Comparison of ENCODE assay signal across 17 cellular contexts in the genomic region with DNA sequence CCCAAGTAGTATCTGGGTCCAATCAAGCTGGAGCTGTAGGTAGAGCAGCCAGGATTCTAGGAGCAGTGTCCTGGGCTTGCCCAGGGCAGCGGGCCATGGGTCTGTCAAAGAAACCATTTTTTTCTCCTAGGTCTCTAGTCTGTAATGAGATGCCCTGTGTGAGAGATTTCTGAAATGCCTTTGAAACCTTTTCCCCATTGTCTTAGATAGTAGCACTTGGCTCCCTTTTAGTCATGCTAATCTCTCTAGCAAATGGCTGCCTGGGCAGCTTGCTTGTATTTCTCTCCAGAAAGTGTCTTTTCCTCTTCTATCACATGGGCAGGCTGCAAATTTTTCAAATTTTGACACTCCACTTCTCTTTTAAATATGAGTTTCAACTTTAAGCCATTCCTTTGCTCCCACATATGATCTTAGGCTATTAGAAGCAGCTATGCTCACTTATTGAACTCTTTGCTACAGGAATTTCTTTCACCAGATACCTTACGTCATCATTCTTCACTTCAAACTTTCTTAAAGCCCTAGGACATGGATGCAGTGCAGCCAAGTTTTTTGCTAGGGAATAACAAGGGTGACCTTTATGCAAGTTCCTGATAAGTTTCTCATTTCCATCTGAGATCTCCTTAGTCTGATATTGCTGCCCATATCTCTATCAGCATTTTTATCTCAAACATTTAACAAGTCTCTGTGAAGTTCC.
DNase-seq lines count a peak whose midpoint lies in the region; ATAC-seq and TF ChIP-seq lines count a peak whose summit lies in the region.
"Had no signal": no experiment of that assay in that cellular context is flagged by ENCODE, and none has a peak within 500 bp of the region (broad histone marks: within the 10 kb centered on the region; RNA-seq: fewer than 3 reads in every experiment).

No MANE protein-coding gene starts in this region.

- peak; percentile 48 for ATAC-seq in aorta (ENCODE audit: low FRiP score)
- ATAC-seq: HCT116 had no signal

- no peaks in the 10 kb centered on the region for H3K27me3 Mint-ChIP-seq in activated naive CD4-positive, alpha-beta T cell treated with anti-CD3 and anti-CD28 coated beads, Interleukin-2, amount 10 ng/mL, durations not matched to agents 7 days and 5 days
- H3K27me3 Mint-ChIP-seq: B cell; CD4-positive, alpha-beta T cell; IgD-negative memory B cell had no signal

- no peak for TF ChIP-seq RAD21 in SK-N-SH (IDR thresholded peaks at IDR 0.05; ENCODE audit: low read length)

- peaks cover 5% of the 10 kb centered on the region for H3K4me1 ChIP-seq in NT2/D1 (ENCODE audit: insufficient read depth, insufficient read length)
- no peaks in the 10 kb centered on the region for H3K4me1 ChIP-seq in aorta (ENCODE audit: control insufficient read depth in 1 of 2, insufficient read depth in 2 of 2, low read length in 2 of 2)
- H3K4me1 ChIP-seq in SK-N-SH (ENCODE audit: control insufficient read depth in 1 of 2, insufficient read depth in 2 of 2, low read depth in 1 of 2, low read length in 1 of 2) = no peaks in the 10 kb centered on the region

- H3K36me3 Mint-ChIP-seq in activated naive CD4-positive, alpha-beta T cell treated with anti-CD3 and anti-CD28 coated beads, Interleukin-2, amount 10 ng/mL, durations not matched to agents 7 days and 5 days = no peaks in the 10 kb centered on the region
- H3K36me3 Mint-ChIP-seq: IgD-negative memory B cell had no signal

- H3K4me2 ChIP-seq in SK-N-SH = no peak overlapping the region

- WGBS in aorta, 2 donors = 74 to 76% methylated on average over 2 of the region's 2 CpGs
- WGBS in SK-N-SH (ENCODE audit: low lambda C conversion rate) = 73% methylated on average over 2 of the region's 2 CpGs

- peaks cover 15% of the 10 kb centered on the region for H3K9me3 Mint-ChIP-seq in activated naive CD4-positive, alpha-beta T cell treated with anti-CD3 and anti-CD28 coated beads, Interleukin-2, amount 10 ng/mL, durations not matched to agents 7 days and 5 days

- H3F3A ChIP-seq in SK-N-SH (replicated peaks; ENCODE audit: insufficient read depth) = no peaks in the 10 kb centered on the region

- H3K4me1 Mint-ChIP-seq in activated naive CD4-positive, alpha-beta T cell treated with anti-CD3 and anti-CD28 coated beads, Interleukin-2, amount 10 ng/mL, durations not matched to agents 7 days and 5 days = no peaks in the 10 kb centered on the region
- H3K4me1 Mint-ChIP-seq: B cell, IgD-negative memory B cell had no signal

- H2AFZ ChIP-seq in SK-N-SH (ENCODE audit: low read depth) = no peak overlapping the region

- intact Hi-C loops in aorta (cut with DNase I) = no loop called here

- no peak for TF ChIP-seq EP300 in SK-N-SH (IDR thresholded peaks at IDR 0.05; ENCODE audit: borderline replicate concordance in 1 of 2, low read depth in 1 of 2, low read length in 1 of 2)

- TF ChIP-seq CTCF in SK-N-SH (IDR thresholded peaks at IDR 0.05) = no peak

- H3K9ac ChIP-seq in NT2/D1 (ENCODE audit: insufficient read length, low read depth) = no peak overlapping the region
- H3K9ac ChIP-seq in SK-N-SH = no peak overlapping the region

- no peak overlapping the region for H3K27ac Mint-ChIP-seq in activated naive CD4-positive, alpha-beta T cell treated with anti-CD3 and anti-CD28 coated beads, Interleukin-2, amount 10 ng/mL, durations not matched to agents 7 days and 5 days
- H3K27ac Mint-ChIP-seq: B cell; CD4-positive, alpha-beta T cell had no signal

- no peak overlapping the region for H3K4me3 Mint-ChIP-seq in activated naive CD4-positive, alpha-beta T cell treated with anti-CD3 and anti-CD28 coated beads, Interleukin-2, amount 10 ng/mL, durations not matched to agents 7 days and 5 days
- H3K4me3 Mint-ChIP-seq: B cell; CD4-positive, alpha-beta T cell; IgD-negative memory B cell had no signal

- peak; percentile 11 for DNase-seq in H7
- DNase-seq in NT2/D1 (ENCODE audit: low read depth, low spot score) = peak; percentile 68
- peak; percentile 30 for DNase-seq in iPS DF 19.7 (ENCODE audit: low read depth, low spot score)
- DNase-seq in aorta = no peak
- DNase-seq in SK-N-SH = no peak
- DNase-seq in activated naive CD4-positive, alpha-beta T cell treated with anti-CD3 and anti-CD28 coated beads, Interleukin-2, amount 10 ng/mL, durations not matched to agents 7 days and 5 days = no peak
- no peak for DNase-seq in iPS-NIHi7 (ENCODE audit: extremely low spot score)
- DNase-seq: C1 segment of cervical spinal cord; Calu3; CD4-positive, alpha-beta T cell; DMS 273 treated with DMSO at 0.1 percent for 48 hours; DMS79; GOT3 had no signal

- H3K9me3 ChIP-seq in NT2/D1 (ENCODE audit: insufficient read depth, low read length) (no peaks in the 10 kb centered on the region), aorta (ENCODE audit: control insufficient read depth, low read length) (peaks cover 5% of the 10 kb centered on the region), SK-N-SH (no peaks in the 10 kb centered on the region)

- H3K27me3 ChIP-seq in H7 (ENCODE audit: control insufficient read depth, insufficient read depth, low read length) (no peaks in the 10 kb centered on the region), NT2/D1 (ENCODE audit: insufficient read depth, insufficient read length) (no peaks in the 10 kb centered on the region), aorta (ENCODE audit: control insufficient read depth in 1 of 2, insufficient read depth in 2 of 2, low read length in 1 of 2) (no peaks in the 10 kb centered on the region), SK-N-SH (ENCODE audit: insufficient read depth) (no peaks in the 10 kb centered on the region)

- no peaks in the 10 kb centered on the region for H3K9me2 ChIP-seq in SK-N-SH

- H4K20me1 ChIP-seq in SK-N-SH (ENCODE audit: insufficient read depth) = no peaks in the 10 kb centered on the region

- H3K36me3 ChIP-seq in H7 (replicated peaks; ENCODE audit: control insufficient read depth, insufficient read depth, low read length) = no peaks in the 10 kb centered on the region
- H3K36me3 ChIP-seq in NT2/D1 (ENCODE audit: insufficient read depth, insufficient read length, low read length) = no peaks in the 10 kb centered on the region
- no peaks in the 10 kb centered on the region for H3K36me3 ChIP-seq in aorta (ENCODE audit: control insufficient read depth in 1 of 2, insufficient read depth in 2 of 2, low read length in 1 of 2)
- peaks cover 0 to 6% of the 10 kb centered on the region in 2 experiments for H3K36me3 ChIP-seq in SK-N-SH (replicated peaks in 1 of 2; ENCODE audit: control insufficient read depth in 1 of 2, insufficient read depth in 2 of 2, low read length in 1 of 2)

- H3K4me3 ChIP-seq in H7 (ENCODE audit: insufficient read depth, low read depth, low read length) (no peak overlapping the region), NT2/D1 (ENCODE audit: insufficient read length, low read depth) (no peak overlapping the region), aorta (ENCODE audit: low read length in 2 of 2) (no peak overlapping the region), SK-N-SH (ENCODE audit: low read depth in 2 of 2, low read length in 1 of 2) (no peak overlapping the region)

- POLR2A ChIA-PET in SK-N-SH (lab: Yijun Ruan, JAX) = no interaction called here

- CTCF ChIA-PET in SK-N-SH (lab: Yijun Ruan, JAX) = interaction anchor here (1.4 kb wide), 1 partner anchor 973 kb away, joined by 3 read pairs; a partner anchor contains a TSS
- CTCF ChIA-PET in activated naive CD4-positive, alpha-beta T cell treated with anti-CD3 and anti-CD28 coated beads, Interleukin-2, amount 10 ng/mL, durations not matched to agents 7 days and 5 days (lab: Charles Lee) = no interaction called here

- H3K79me2 ChIP-seq in SK-N-SH (ENCODE audit: insufficient read depth) = no peaks in the 10 kb centered on the region

- H3K27ac ChIP-seq in aorta (ENCODE audit: low read depth in 1 of 2, low read length in 2 of 2) = no peak overlapping the region
- H3K27ac ChIP-seq in SK-N-SH (ENCODE audit: low read depth in 2 of 2, low read length in 1 of 2) = no peak overlapping the region
- H3K27ac ChIP-seq: HL-60 had no signal

TF ChIP-seq in SK-N-SH, 30 proteins besides CTCF, POLR2A, EP300 and RAD21:
- TF ChIP-seq, protein P1, sequence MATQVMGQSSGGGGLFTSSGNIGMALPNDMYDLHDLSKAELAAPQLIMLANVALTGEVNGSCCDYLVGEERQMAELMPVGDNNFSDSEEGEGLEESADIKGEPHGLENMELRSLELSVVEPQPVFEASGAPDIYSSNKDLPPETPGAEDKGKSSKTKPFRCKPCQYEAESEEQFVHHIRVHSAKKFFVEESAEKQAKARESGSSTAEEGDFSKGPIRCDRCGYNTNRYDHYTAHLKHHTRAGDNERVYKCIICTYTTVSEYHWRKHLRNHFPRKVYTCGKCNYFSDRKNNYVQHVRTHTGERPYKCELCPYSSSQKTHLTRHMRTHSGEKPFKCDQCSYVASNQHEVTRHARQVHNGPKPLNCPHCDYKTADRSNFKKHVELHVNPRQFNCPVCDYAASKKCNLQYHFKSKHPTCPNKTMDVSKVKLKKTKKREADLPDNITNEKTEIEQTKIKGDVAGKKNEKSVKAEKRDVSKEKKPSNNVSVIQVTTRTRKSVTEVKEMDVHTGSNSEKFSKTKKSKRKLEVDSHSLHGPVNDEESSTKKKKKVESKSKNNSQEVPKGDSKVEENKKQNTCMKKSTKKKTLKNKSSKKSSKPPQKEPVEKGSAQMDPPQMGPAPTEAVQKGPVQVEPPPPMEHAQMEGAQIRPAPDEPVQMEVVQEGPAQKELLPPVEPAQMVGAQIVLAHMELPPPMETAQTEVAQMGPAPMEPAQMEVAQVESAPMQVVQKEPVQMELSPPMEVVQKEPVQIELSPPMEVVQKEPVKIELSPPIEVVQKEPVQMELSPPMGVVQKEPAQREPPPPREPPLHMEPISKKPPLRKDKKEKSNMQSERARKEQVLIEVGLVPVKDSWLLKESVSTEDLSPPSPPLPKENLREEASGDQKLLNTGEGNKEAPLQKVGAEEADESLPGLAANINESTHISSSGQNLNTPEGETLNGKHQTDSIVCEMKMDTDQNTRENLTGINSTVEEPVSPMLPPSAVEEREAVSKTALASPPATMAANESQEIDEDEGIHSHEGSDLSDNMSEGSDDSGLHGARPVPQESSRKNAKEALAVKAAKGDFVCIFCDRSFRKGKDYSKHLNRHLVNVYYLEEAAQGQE (IDR thresholded peaks at IDR 0.05; ENCODE audit: low read depth, low read length) = no peak

Comparison
In these comparisons a context has a peak if more than half of its experiments do, and no peak if none do; other contexts are left out.
1. DNase-seq: peak in H7 (single experiment), NT2/D1 (single experiment) and iPS DF 19.7 (single experiment); none in aorta (0 of 2), SK-N-SH (single experiment), activated naive CD4-positive, alpha-beta T cell treated with anti-CD3 and anti-CD28 coated beads, Interleukin-2, amount 10 ng/mL, durations not matched to agents 7 days and 5 days (single experiment) and iPS-NIHi7 (single experiment).